In genomic region chr17:44782349-44782850, GRCh38 we compare ENCODE assay signal across 15 cellular contexts. TPM values are rescaled to one million over a fixed set of nuclear protein-coding genes. Genes with fewer than 3 reads are reported as not detected.
DNase-seq lines count a peak whose midpoint lies in the region; TF ChIP-seq lines count a peak whose summit lies in the region.
"Had no signal": no experiment of that assay in that cellular context is flagged by ENCODE, and none has a peak within 500 bp of the region (broad histone marks: within the 10 kb centered on the region; RNA-seq: fewer than 3 reads in every experiment).

No MANE protein-coding gene starts in this region.

- DNase-seq in NT2/D1 (ENCODE audit: low read depth, low spot score) (no peak), esophagus muscularis mucosa (ENCODE audit: extremely low spot score) (no peak), mesothelial cell of epicardium (ENCODE audit: low spot score in 2 of 2, unreplicated experiment in 2 of 2) (no peak), ecto neural progenitor cell (ENCODE audit: low spot score) (no peak), NCI-H82 treated with DMSO at 0.1 percent for 48 hours (lab: John Stamatoyannopoulos, UW; ENCODE audit: unreplicated experiment) (no peak)
- DNase-seq in activated naive CD8-positive, alpha-beta T cell treated with anti-CD3 and anti-CD28 coated beads for 36 hours: no peak
- no peak for DNase-seq in activated naive CD4-positive, alpha-beta T cell treated with anti-CD3 and anti-CD28 coated beads for 36 hours
- DNase-seq: activated CD8-positive, alpha-beta T cell treated with anti-CD3 and anti-CD28 coated beads, Interleukin-2, amount 10 ng/mL, durations not matched to agents 7 days and 5 days; AML-193; cortex of kidney; hippocampal formation; NCI-H2171 treated with DMSO at 0.1 percent for 48 hours had no signal

- H3K27me3 ChIP-seq in NT2/D1 (ENCODE audit: insufficient read depth, insufficient read length): peaks cover 3% of the 10 kb centered on the region
- no peaks in the 10 kb centered on the region for H3K27me3 ChIP-seq in esophagus muscularis mucosa
- H3K27me3 ChIP-seq in stomach smooth muscle (ENCODE audit: control insufficient read depth in 1 of 2, insufficient read depth in 2 of 2, low read length in 2 of 2): no peaks in the 10 kb centered on the region

- CTCF ChIA-PET in activated naive CD4-positive, alpha-beta T cell treated with anti-CD3 and anti-CD28 coated beads for 36 hours (lab: Charles Lee): interaction anchor here (11.2 kb wide), 1 partner anchor 83 kb away, joined by 147 read pairs; no protein-coding TSS in a partner anchor

- TF ChIP-seq POLR2A in esophagus muscularis mucosa (IDR thresholded peaks at IDR 0.05; ENCODE audit: low read depth): no peak

- no peak overlapping the region for H3K4me3 Mint-ChIP-seq in mesothelial cell of epicardium
- H3K4me3 Mint-ChIP-seq in activated naive CD8-positive, alpha-beta T cell treated with anti-CD3 and anti-CD28 coated beads for 36 hours: no peak overlapping the region
- H3K4me3 Mint-ChIP-seq in activated naive CD4-positive, alpha-beta T cell treated with anti-CD3 and anti-CD28 coated beads for 36 hours: no peak overlapping the region
- H3K4me3 Mint-ChIP-seq: activated CD8-positive, alpha-beta T cell treated with anti-CD3 and anti-CD28 coated beads, Interleukin-2, amount 10 ng/mL, durations not matched to agents 7 days and 5 days; activated T-helper 1 cell treated with anti-CD3 and anti-CD28 coated beads, Interleukin-12 subunit alpha, Interleukin-12 subunit beta, Interleukin-2, Interleukin-4 antibody, amounts not matched to agents 30 ng/mL and 10 ng/mL and 1 ng/mL, durations not matched to agents 14 hours and 24 hours and 36 hours had no signal

- H3K9ac ChIP-seq in NT2/D1 (ENCODE audit: insufficient read length, low read depth) (peak overlapping the region; percentile 47), stomach smooth muscle (ENCODE audit: low read length in 2 of 2) (peak overlapping the region in 1 of 2 donors; percentile 35)

- H3K4me3 ChIP-seq in NT2/D1 (ENCODE audit: insufficient read length, low read depth) (no peak overlapping the region), esophagus muscularis mucosa (no peak overlapping the region), stomach smooth muscle (ENCODE audit: low read length in 2 of 2) (peak overlapping the region; percentile 0 to 44)
- H3K4me3 ChIP-seq: GM12878 had no signal

- intact Hi-C loops in esophagus muscularis mucosa (cut with DNase I): no loop called here
- intact Hi-C loops in activated naive CD4-positive, alpha-beta T cell treated with anti-CD3 and anti-CD28 coated beads for 36 hours (cut with micrococcal nuclease): no loop called here

- H3K27me3 Mint-ChIP-seq in mesothelial cell of epicardium (ENCODE audit: low read depth): peaks cover 9% of the 10 kb centered on the region
- H3K27me3 Mint-ChIP-seq in activated naive CD8-positive, alpha-beta T cell treated with anti-CD3 and anti-CD28 coated beads for 36 hours: peaks cover 3% of the 10 kb centered on the region
- no peaks in the 10 kb centered on the region for H3K27me3 Mint-ChIP-seq in activated naive CD4-positive, alpha-beta T cell treated with anti-CD3 and anti-CD28 coated beads for 36 hours (ENCODE audit: low read depth)

- no peaks in the 10 kb centered on the region for H3K9me3 ChIP-seq in NT2/D1 (ENCODE audit: insufficient read depth, low read length)
- no peaks in the 10 kb centered on the region for H3K9me3 ChIP-seq in esophagus muscularis mucosa
- H3K9me3 ChIP-seq in stomach smooth muscle (ENCODE audit: control insufficient read depth in 2 of 2, low read length in 2 of 2): no peaks in the 10 kb centered on the region

- H3K4me1 Mint-ChIP-seq in mesothelial cell of epicardium: peaks cover 13% of the 10 kb centered on the region
- peaks cover 2% of the 10 kb centered on the region for H3K4me1 Mint-ChIP-seq in activated naive CD8-positive, alpha-beta T cell treated with anti-CD3 and anti-CD28 coated beads for 36 hours
- H3K4me1 Mint-ChIP-seq in activated naive CD4-positive, alpha-beta T cell treated with anti-CD3 and anti-CD28 coated beads for 36 hours (ENCODE audit: low read depth): no peaks in the 10 kb centered on the region

- peaks cover 29% of the 10 kb centered on the region for H3K4me1 ChIP-seq in NT2/D1 (ENCODE audit: insufficient read depth, insufficient read length)
- peaks cover 50 to 56% (median 54%) of the 10 kb centered on the region in 4 donors for H3K4me1 ChIP-seq in esophagus muscularis mucosa
- H3K4me1 ChIP-seq in stomach smooth muscle (ENCODE audit: control insufficient read depth, insufficient read depth, low read length): peaks cover 57% of the 10 kb centered on the region

- no peak for TF ChIP-seq EP300 in esophagus muscularis mucosa (IDR thresholded peaks at IDR 0.05)

- H3K9me3 Mint-ChIP-seq in mesothelial cell of epicardium: no peaks in the 10 kb centered on the region
- H3K9me3 Mint-ChIP-seq in activated naive CD8-positive, alpha-beta T cell treated with anti-CD3 and anti-CD28 coated beads for 36 hours: no peaks in the 10 kb centered on the region
- no peaks in the 10 kb centered on the region for H3K9me3 Mint-ChIP-seq in activated naive CD4-positive, alpha-beta T cell treated with anti-CD3 and anti-CD28 coated beads for 36 hours
- H3K9me3 Mint-ChIP-seq: activated T-helper 1 cell treated with anti-CD3 and anti-CD28 coated beads, Interleukin-12 subunit alpha, Interleukin-12 subunit beta, Interleukin-2, Interleukin-4 antibody, amounts not matched to agents 30 ng/mL and 10 ng/mL and 1 ng/mL, durations not matched to agents 14 hours and 24 hours and 36 hours had no signal

- no peaks in the 10 kb centered on the region for H3K36me3 Mint-ChIP-seq in mesothelial cell of epicardium
- H3K36me3 Mint-ChIP-seq in activated naive CD8-positive, alpha-beta T cell treated with anti-CD3 and anti-CD28 coated beads for 36 hours: no peaks in the 10 kb centered on the region
- H3K36me3 Mint-ChIP-seq in activated naive CD4-positive, alpha-beta T cell treated with anti-CD3 and anti-CD28 coated beads for 36 hours (ENCODE audit: low read depth): no peaks in the 10 kb centered on the region

- no peak for TF ChIP-seq CTCF in esophagus muscularis mucosa (IDR thresholded peaks at IDR 0.05)
- no peak for TF ChIP-seq CTCF in mesothelial cell of epicardium (IDR thresholded peaks at IDR 0.05; ENCODE audit: unreplicated experiment)

- H3K27ac Mint-ChIP-seq in mesothelial cell of epicardium: peak overlapping the region; percentile 69
- no peak overlapping the region for H3K27ac Mint-ChIP-seq in activated naive CD8-positive, alpha-beta T cell treated with anti-CD3 and anti-CD28 coated beads for 36 hours
- no peak overlapping the region for H3K27ac Mint-ChIP-seq in activated naive CD4-positive, alpha-beta T cell treated with anti-CD3 and anti-CD28 coated beads for 36 hours
- H3K27ac Mint-ChIP-seq: activated CD8-positive, alpha-beta T cell treated with anti-CD3 and anti-CD28 coated beads, Interleukin-2, amount 10 ng/mL, durations not matched to agents 7 days and 5 days; activated T-helper 1 cell treated with anti-CD3 and anti-CD28 coated beads, Interleukin-12 subunit alpha, Interleukin-12 subunit beta, Interleukin-2, Interleukin-4 antibody, amounts not matched to agents 30 ng/mL and 10 ng/mL and 1 ng/mL, durations not matched to agents 14 hours and 24 hours and 36 hours had no signal

- H3K36me3 ChIP-seq in NT2/D1 (ENCODE audit: insufficient read depth, insufficient read length, low read length) (no peaks in the 10 kb centered on the region), esophagus muscularis mucosa (no peaks in the 10 kb centered on the region), stomach smooth muscle (ENCODE audit: control insufficient read depth in 2 of 2, insufficient read depth in 2 of 2, low read length in 2 of 2) (no peaks in the 10 kb centered on the region)

- peak overlapping the region; percentile 48 to 77 (median 70) for H3K27ac ChIP-seq in esophagus muscularis mucosa (replicated peaks in 1 of 4)
- H3K27ac ChIP-seq in stomach smooth muscle (ENCODE audit: low read length): peak overlapping the region; percentile 79

- 40% methylated on average over 10 of the region's 10 CpGs for WGBS in esophagus muscularis mucosa

RNA-seq across cellular contexts. Expression of gene ADAM11, which starts 23.6 kb away (rescaled TPM):
- total RNA-seq in esophagus muscularis mucosa (under 1 TPM; under 0.01 to 0.98 (median 0.64) TPM), mesothelial cell of epicardium (8.5 to 10.1 TPM (median 9.2 TPM) in 3 replicates)
- under 1 TPM; 0.10 TPM for total RNA-seq in activated naive CD8-positive, alpha-beta T cell treated with anti-CD3 and anti-CD28 coated beads for 36 hours
- under 1 TPM; 0.17 to 0.57 TPM for total RNA-seq in activated naive CD4-positive, alpha-beta T cell treated with anti-CD3 and anti-CD28 coated beads for 36 hours

RNA-seq across cellular contexts. Expression of gene GJC1, which starts 47.7 kb away (rescaled TPM):
- total RNA-seq in esophagus muscularis mucosa: 10 to 100 TPM; 26.5 to 61.9 (median 37.4) TPM
- total RNA-seq in mesothelial cell of epicardium: 54.5 to 57.1 TPM (median 54.8 TPM) in 3 replicates
- 1 to 10 TPM; 6.9 to 7.8 TPM for total RNA-seq in activated naive CD8-positive, alpha-beta T cell treated with anti-CD3 and anti-CD28 coated beads for 36 hours
- total RNA-seq in activated naive CD4-positive, alpha-beta T cell treated with anti-CD3 and anti-CD28 coated beads for 36 hours: 1 to 10 TPM; 2.5 TPM

Comparison
In these comparisons a context has a peak if more than half of its experiments do, and no peak if none do; other contexts are left out.
1. H3K4me3 ChIP-seq: peak in stomach smooth muscle (2 of 2); none in NT2/D1 (single experiment) and esophagus muscularis mucosa (0 of 4).